Comparison of ENCODE assay signal across 2 cellular contexts in genomic region chr1:157368363-157368762, GRCh38.
A peak's percentile ranks its signal among the peaks of the same experiment; 100 is the strongest.
TF ChIP-seq lines count a peak whose summit lies in the region.

No MANE protein-coding gene starts in this region.

TF ChIP-seq in GM23338, 12 proteins besides CTCF, POLR2A, EP300 and RAD21:
- no peak for TF ChIP-seq JUNB (IDR thresholded peaks at IDR 0.05; ENCODE audit: unreplicated experiment)
- TF ChIP-seq ETS1 (IDR thresholded peaks at IDR 0.05), result no peak
- no peak for TF ChIP-seq STAT1 (IDR thresholded peaks at IDR 0.05; ENCODE audit: unreplicated experiment)
TF ChIP-seq in GM23338: peak in this region for 0.

TF ChIP-seq in K562, 482 proteins besides CTCF, POLR2A, EP300 and RAD21:
- TF ChIP-seq TCF3 (CRISPR knock-in tag; IDR thresholded peaks at IDR 0.05), result 0 out of 2 replicates have a peak, but pooled peaks have one; percentile 12
- no peak for TF ChIP-seq DEAF1 (CRISPR knock-in tag; IDR thresholded peaks at IDR 0.05)
- 0 out of 2 replicates have a peak, but pooled peaks have one; percentile 34 for TF ChIP-seq DMBX1 (CRISPR knock-in tag; IDR thresholded peaks at IDR 0.05; ENCODE audit: borderline replicate concordance)
- no peak for TF ChIP-seq ZNF766 (CRISPR knock-in tag; conservative IDR thresholded peaks at IDR 0.05)
- no peak for TF ChIP-seq CAMTA2 (CRISPR knock-in tag; conservative IDR thresholded peaks at IDR 0.05)
- TF ChIP-seq ZNF444 (CRISPR knock-in tag; IDR thresholded peaks at IDR 0.05), result no peak
- no peak for TF ChIP-seq CHD7 (IDR thresholded peaks at IDR 0.05; ENCODE audit: low read depth, low read length)
- TF ChIP-seq HMGXB4 (CRISPR knock-in tag; IDR thresholded peaks at IDR 0.05), result no peak
- TF ChIP-seq MGA (IDR thresholded peaks at IDR 0.05), result peak; percentile 5; the same call in 1 of the 2 replicates
- no peak for TF ChIP-seq CUX1 (CRISPR knock-in tag; IDR thresholded peaks at IDR 0.05)
- no peak for TF ChIP-seq ZNF224 (CRISPR knock-in tag; IDR thresholded peaks at IDR 0.05)
